Comparison of ENCODE assay signal across 17 cellular contexts in genomic region chr2:239832101-239832994, GRCh38.
DNase-seq lines count a peak whose midpoint lies in the region; ATAC-seq and TF ChIP-seq lines count a peak whose summit lies in the region.
"Had no signal": no experiment of that assay in that cellular context is flagged by ENCODE, and none has a peak within 500 bp of the region (broad histone marks: within the 10 kb centered on the region; RNA-seq: fewer than 3 reads in every experiment).

No MANE protein-coding gene starts in this region.

- no peaks in the 10 kb centered on the region for H3K36me3 Mint-ChIP-seq in activated B cell treated with CpG ODN at 0.5 μM for 24 hours (ENCODE audit: low read depth)
- H3K36me3 Mint-ChIP-seq in activated CD4-positive, alpha-beta T cell treated with anti-CD3 and anti-CD28 coated beads for 36 hours (ENCODE audit: low read depth), result no peaks in the 10 kb centered on the region
- H3K36me3 Mint-ChIP-seq: stimulated activated effector memory CD8-positive, alpha-beta T cell treated with anti-CD3 and anti-CD28 coated beads, Interleukin-12 subunit alpha, Interleukin-12 subunit beta, amount 100 ng/mL, for 72 hours had no signal

- TF ChIP-seq EP300 in suprapubic skin (IDR thresholded peaks at IDR 0.05), result no peak

- H3K27me3 Mint-ChIP-seq in activated B cell treated with CpG ODN at 0.5 μM for 24 hours, result no peaks in the 10 kb centered on the region
- H3K27me3 Mint-ChIP-seq in activated CD4-positive, alpha-beta T cell treated with anti-CD3 and anti-CD28 coated beads for 36 hours, result no peaks in the 10 kb centered on the region

- H3K27ac Mint-ChIP-seq in activated B cell treated with CpG ODN at 0.5 μM for 24 hours, result no peak overlapping the region
- H3K27ac Mint-ChIP-seq in activated CD4-positive, alpha-beta T cell treated with anti-CD3 and anti-CD28 coated beads for 36 hours, result no peak overlapping the region

- H3K4me3 ChIP-seq in lower leg skin (ENCODE audit: low read depth, poor library complexity, severe bottlenecking), result no peak overlapping the region
- H3K4me3 ChIP-seq in suprapubic skin, result no peak overlapping the region
- H3K4me3 ChIP-seq in foreskin fibroblast (ENCODE audit: low read depth in 1 of 2, low read length in 2 of 2), result no peak overlapping the region
- H3K4me3 ChIP-seq: body of pancreas, MG63 had no signal

- intact Hi-C loops in activated B cell treated with CpG ODN at 0.5 μM for 24 hours (cut with micrococcal nuclease), result no loop called here
- intact Hi-C loops in lower leg skin (cut with DNase I; ENCODE audit: low total_unique reads), result no loop called here
- intact Hi-C loops in activated CD4-positive, alpha-beta T cell treated with anti-CD3 and anti-CD28 coated beads for 36 hours (cut with DNase I, micrococcal nuclease), result no loop called here

- no peaks in the 10 kb centered on the region for H3K4me1 Mint-ChIP-seq in activated B cell treated with CpG ODN at 0.5 μM for 24 hours
- no peaks in the 10 kb centered on the region for H3K4me1 Mint-ChIP-seq in activated CD4-positive, alpha-beta T cell treated with anti-CD3 and anti-CD28 coated beads for 36 hours
- H3K4me1 Mint-ChIP-seq: stimulated activated effector memory CD8-positive, alpha-beta T cell treated with anti-CD3 and anti-CD28 coated beads, Interleukin-12 subunit alpha, Interleukin-12 subunit beta, amount 100 ng/mL, for 72 hours had no signal

- H3K9me3 Mint-ChIP-seq in activated B cell treated with CpG ODN at 0.5 μM for 24 hours, result no peaks in the 10 kb centered on the region
- H3K9me3 Mint-ChIP-seq in activated CD4-positive, alpha-beta T cell treated with anti-CD3 and anti-CD28 coated beads for 36 hours (ENCODE audit: low read depth), result no peaks in the 10 kb centered on the region
- H3K9me3 Mint-ChIP-seq: stimulated activated effector memory CD8-positive, alpha-beta T cell treated with anti-CD3 and anti-CD28 coated beads, Interleukin-12 subunit alpha, Interleukin-12 subunit beta, amount 100 ng/mL, for 72 hours had no signal

- POLR2A ChIA-PET in activated B cell treated with CpG ODN at 0.5 μM for 24 hours (lab: Charles Lee), result no interaction called here
- POLR2A ChIA-PET in activated CD4-positive, alpha-beta T cell treated with anti-CD3 and anti-CD28 coated beads for 36 hours (lab: Charles Lee), result no interaction called here

- TF ChIP-seq POLR2A in lower leg skin (IDR thresholded peaks at IDR 0.05), result no peak
- no peak for TF ChIP-seq POLR2A in suprapubic skin (IDR thresholded peaks at IDR 0.05)

- no peaks in the 10 kb centered on the region for H3K36me3 ChIP-seq in suprapubic skin
- H3K36me3 ChIP-seq: MG63 had no signal

- H3K4me1 ChIP-seq in suprapubic skin, result no peaks in the 10 kb centered on the region
- H3K4me1 ChIP-seq: body of pancreas had no signal

- TF ChIP-seq CTCF in activated B cell treated with CpG ODN at 0.5 μM for 24 hours (IDR thresholded peaks at IDR 0.05) (no peak), lower leg skin (IDR thresholded peaks at IDR 0.05) (no peak), suprapubic skin (IDR thresholded peaks at IDR 0.05) (no peak), foreskin fibroblast (IDR thresholded peaks at IDR 0.05; ENCODE audit: low read depth, low read length) (no peak)

- no peak overlapping the region for H3K27ac ChIP-seq in suprapubic skin
- H3K27ac ChIP-seq: body of pancreas had no signal

- WGBS in lower leg skin, 2 donors, result 73 to 77% methylated on average over 15 of the region's 15 CpGs
- WGBS in suprapubic skin, result 77% methylated on average over 15 of the region's 15 CpGs

- H3K9me3 ChIP-seq in suprapubic skin, result peaks cover 5% of the 10 kb centered on the region
- H3K9me3 ChIP-seq: body of pancreas, MG63 had no signal

- peak; percentile 55 for DNase-seq in activated effector memory CD4-positive, alpha-beta T cell treated with anti-CD3 and anti-CD28 coated beads, Interleukin-2, amount 50 U/mL, for 16 hours
- DNase-seq in activated effector memory CD4-positive, alpha-beta T cell treated with Interleukin-2 at 50 U/mL for 16 hours, result no peak
- DNase-seq in activated B cell treated with CpG ODN at 0.5 μM for 24 hours (peak; percentile 7), lower leg skin (ENCODE audit: low spot score in 2 of 2) (peak; percentile 8 to 57), suprapubic skin (ENCODE audit: low spot score in 2 of 2) (peak; percentile 36 to 59), foreskin fibroblast (no peak)
- no peak for DNase-seq in activated CD4-positive, alpha-beta T cell treated with anti-CD3 and anti-CD28 coated beads for 36 hours
- DNase-seq: body of pancreas, hippocampal formation, IMR-90, MG63, NCI-H1436 treated with DMSO at 0.1 percent for 48 hours, NCI-H2227 treated with DMSO at 0.1 percent for 48 hours, NCI-H82, SHP77 treated with DMSO at 0.1 percent for 48 hours had no signal

- H3K27me3 ChIP-seq in suprapubic skin, result no peaks in the 10 kb centered on the region
- H3K27me3 ChIP-seq: body of pancreas, MG63 had no signal

- no peak overlapping the region for H3K4me3 Mint-ChIP-seq in activated B cell treated with CpG ODN at 0.5 μM for 24 hours
- no peak overlapping the region for H3K4me3 Mint-ChIP-seq in activated CD4-positive, alpha-beta T cell treated with anti-CD3 and anti-CD28 coated beads for 36 hours
- H3K4me3 Mint-ChIP-seq: stimulated activated effector memory CD8-positive, alpha-beta T cell treated with anti-CD3 and anti-CD28 coated beads, Interleukin-12 subunit alpha, Interleukin-12 subunit beta, amount 100 ng/mL, for 72 hours had no signal

- ATAC-seq in activated B cell treated with CpG ODN at 0.5 μM for 24 hours (ENCODE audit: low read depth), result no peak
- no peak for ATAC-seq in GM18868 (IDR thresholded peaks at IDR 0.05; ENCODE audit: unreplicated experiment)
- no peak for ATAC-seq in activated CD4-positive, alpha-beta T cell treated with anti-CD3 and anti-CD28 coated beads for 36 hours
- ATAC-seq: body of pancreas; stimulated activated effector memory CD8-positive, alpha-beta T cell treated with anti-CD3 and anti-CD28 coated beads, Interleukin-12 subunit alpha, Interleukin-12 subunit beta, amount 100 ng/mL, for 72 hours had no signal

- CTCF ChIA-PET in activated B cell treated with CpG ODN at 0.5 μM for 24 hours (lab: Charles Lee), result no interaction called here
- CTCF ChIA-PET in activated CD4-positive, alpha-beta T cell treated with anti-CD3 and anti-CD28 coated beads for 36 hours (lab: Charles Lee), result no interaction called here

Comparison
In these comparisons a context has a peak if more than half of its experiments do, and no peak if none do; other contexts are left out.
1. DNase-seq: peak in activated effector memory CD4-positive, alpha-beta T cell treated with anti-CD3 and anti-CD28 coated beads, Interleukin-2, amount 50 U/mL, for 16 hours (single experiment), activated B cell treated with CpG ODN at 0.5 μM for 24 hours (single experiment), lower leg skin (2 of 2) and suprapubic skin (2 of 2); none in activated effector memory CD4-positive, alpha-beta T cell treated with Interleukin-2 at 50 U/mL for 16 hours (single experiment), foreskin fibroblast (0 of 2) and activated CD4-positive, alpha-beta T cell treated with anti-CD3 and anti-CD28 coated beads for 36 hours (single experiment).